20 cellular contexts compared by ENCODE assay signal in genomic region chr11:133968300-133968699, GRCh38. TPM values are rescaled to one million over a fixed set of nuclear protein-coding genes. Genes with fewer than 3 reads are reported as not detected.
DNase-seq lines count a peak whose midpoint lies in the region; ATAC-seq, FAIRE-seq and TF ChIP-seq lines count a peak whose summit lies in the region.
"Had no signal": no experiment of that assay in that cellular context is flagged by ENCODE, and none has a peak within 500 bp of the region (broad histone marks: within the 10 kb centered on the region; RNA-seq: fewer than 3 reads in every experiment).

No MANE protein-coding gene starts in this region.

- no peak overlapping the region for H3K4me3 ChIP-seq in HEK293 (ENCODE audit: low read depth, low read length)
- H3K4me3 ChIP-seq in neural cell (ENCODE audit: low read length) = no peak overlapping the region
- no peak overlapping the region for H3K4me3 ChIP-seq in trophoblast cell (ENCODE audit: low read depth, low read length)
- H3K4me3 ChIP-seq: HAP-1, PC-9 had no signal

- H3K9me2 ChIP-seq in neural cell (ENCODE audit: insufficient read depth, low read length) = no peaks in the 10 kb centered on the region

- no peaks in the 10 kb centered on the region for H3K79me1 ChIP-seq in trophoblast cell (ENCODE audit: low read length)

- H3K36me3 ChIP-seq in HEK293 (ENCODE audit: control insufficient read depth in 2 of 2, insufficient read depth in 1 of 2, low read length in 2 of 2) (no peaks in the 10 kb centered on the region), neural cell (ENCODE audit: insufficient read depth, low read length) (no peaks in the 10 kb centered on the region), trophoblast cell (ENCODE audit: control insufficient read depth in 1 of 2, insufficient read depth in 2 of 2, low read length in 2 of 2) (no peaks in the 10 kb centered on the region)
- H3K36me3 ChIP-seq: HAP-1 had no signal

- CTCF ChIA-PET in activated naive CD4-positive, alpha-beta T cell treated with anti-CD3 and anti-CD28 coated beads for 36 hours (lab: Charles Lee) = interaction anchor here (0.9 kb wide), 1 partner anchor 16 kb away, joined by 3 read pairs; no protein-coding TSS in a partner anchor
- CTCF ChIA-PET in HEK293 (lab: Yijun Ruan, JAX) = no interaction called here

- H3K18ac ChIP-seq in trophoblast cell (ENCODE audit: low read length) = no peak overlapping the region

- no peaks in the 10 kb centered on the region for H3F3A ChIP-seq in neural cell (ENCODE audit: insufficient read depth, low read length, poor library complexity, severe bottlenecking)

- H2BK12ac ChIP-seq in trophoblast cell (ENCODE audit: low read length) = no peak overlapping the region

- no peaks in the 10 kb centered on the region for H3K79me2 ChIP-seq in neural cell (replicated peaks; ENCODE audit: insufficient read depth, low read length)
- H3K79me2 ChIP-seq in trophoblast cell (ENCODE audit: control insufficient read depth, insufficient read depth, low read length, poor library complexity) = no peaks in the 10 kb centered on the region

- H3K4me3 Mint-ChIP-seq in activated naive CD4-positive, alpha-beta T cell treated with anti-CD3 and anti-CD28 coated beads for 36 hours = peak overlapping the region; percentile 81

- no peak overlapping the region for H3K27ac Mint-ChIP-seq in activated naive CD4-positive, alpha-beta T cell treated with anti-CD3 and anti-CD28 coated beads for 36 hours
- no peak overlapping the region for H3K27ac Mint-ChIP-seq in activated naive CD4-positive, alpha-beta T cell treated with anti-CD3 and anti-CD28 coated beads, Interleukin-2, amount 50 U/mL, for 72 hours

- peaks cover 2% of the 10 kb centered on the region for H3K27me3 Mint-ChIP-seq in activated naive CD4-positive, alpha-beta T cell treated with anti-CD3 and anti-CD28 coated beads for 36 hours (ENCODE audit: low read depth)

- H3K4me1 ChIP-seq in HEK293 (ENCODE audit: control insufficient read depth, insufficient read depth, low read length) = no peaks in the 10 kb centered on the region
- H3K4me1 ChIP-seq in trophoblast cell (ENCODE audit: control insufficient read depth in 1 of 2, insufficient read depth in 2 of 2, low read length in 2 of 2) = no peaks in the 10 kb centered on the region

- H3K9me3 ChIP-seq in HEK293 (ENCODE audit: control insufficient read depth, insufficient read depth, low read depth, low read length) (no peaks in the 10 kb centered on the region), neural cell (ENCODE audit: low read length) (no peaks in the 10 kb centered on the region), trophoblast cell (ENCODE audit: insufficient read depth, low read depth, low read length) (peaks cover 9% of the 10 kb centered on the region)
- H3K9me3 ChIP-seq: HAP-1 had no signal

- TF ChIP-seq EP300 in neural cell (conservative IDR thresholded peaks at IDR 0.05; ENCODE audit: poor library complexity, severe bottlenecking) = no peak

- H2AK5ac ChIP-seq in trophoblast cell (ENCODE audit: low read length) = no peak overlapping the region

- no peak overlapping the region for H3K27ac ChIP-seq in HEK293 (ENCODE audit: extremely low read depth, low read depth, low read length)
- H3K27ac ChIP-seq in neural cell (ENCODE audit: low read length) = no peak overlapping the region
- no peak overlapping the region for H3K27ac ChIP-seq in trophoblast cell (ENCODE audit: low read depth, low read length)
- H3K27ac ChIP-seq: PC-9 had no signal

- H3K36me3 Mint-ChIP-seq in activated naive CD4-positive, alpha-beta T cell treated with anti-CD3 and anti-CD28 coated beads for 36 hours (ENCODE audit: low read depth) = no peaks in the 10 kb centered on the region
- no peaks in the 10 kb centered on the region for H3K36me3 Mint-ChIP-seq in activated naive CD4-positive, alpha-beta T cell treated with anti-CD3 and anti-CD28 coated beads, Interleukin-2, amount 50 U/mL, for 72 hours
- H3K36me3 Mint-ChIP-seq: CD14-positive monocyte had no signal

- no peaks in the 10 kb centered on the region for H4K20me1 ChIP-seq in neural cell (ENCODE audit: insufficient read depth)

- H2BK120ac ChIP-seq in trophoblast cell (ENCODE audit: insufficient read depth, low read length, poor library complexity) = no peak overlapping the region

- no peak overlapping the region for H4K8ac ChIP-seq in trophoblast cell (ENCODE audit: low read depth, low read length)

- no peak overlapping the region for H3K14ac ChIP-seq in trophoblast cell (ENCODE audit: low read length)

- H4K12ac ChIP-seq in trophoblast cell (ENCODE audit: low read depth, low read length) = no peak overlapping the region

- no peak overlapping the region for H3K4me2 ChIP-seq in neural cell (ENCODE audit: low read length)
- H3K4me2 ChIP-seq in trophoblast cell (ENCODE audit: low read length) = no peak overlapping the region
- H3K4me2 ChIP-seq: PC-9 had no signal

- H2BK5ac ChIP-seq in trophoblast cell (ENCODE audit: low read depth, low read length, poor library complexity) = no peak overlapping the region

- intact Hi-C loops in activated naive CD4-positive, alpha-beta T cell treated with anti-CD3 and anti-CD28 coated beads for 36 hours (cut with micrococcal nuclease) = loop anchor here (5.0 kb wide), 1 partner anchor 169 kb away; no protein-coding TSS in a partner anchor

- no peak for DNase-seq in activated naive CD4-positive, alpha-beta T cell treated with anti-CD3 and anti-CD28 coated beads for 36 hours
- DNase-seq in activated naive CD4-positive, alpha-beta T cell treated with anti-CD3 and anti-CD28 coated beads, Interleukin-2, amount 50 U/mL, for 72 hours (ENCODE audit: low spot score in 2 of 2) = no peak
- DNase-seq in ecto neural progenitor cell (ENCODE audit: low spot score) (peak; percentile 75), HTR-8/SVneo (ENCODE audit: insufficient read length, low spot score) (no peak), trophoblast cell (no peak)
- DNase-seq: activated CD4-positive, alpha-beta T cell treated with anti-CD3 and anti-CD28 coated beads, Interleukin-2, amount 50 U/mL, for 1 hour; DMS 273 treated with DMSO at 0.1 percent for 48 hours; foreskin melanocyte; GF-D8; hypothalamus; NCI-H1694 treated with DMSO at 0.1 percent for 48 hours; PC-9; stimulated activated CD4-positive, alpha-beta T cell treated with anti-CD3 and anti-CD28 coated beads, Interleukin-15, amount 100 ng/mL, for 24 hours had no signal

- H2AFZ ChIP-seq in neural cell (ENCODE audit: low read depth, low read length) = no peak overlapping the region
- H2AFZ ChIP-seq in trophoblast cell (ENCODE audit: insufficient read depth, low read length, poor library complexity) = no peak overlapping the region
- H2AFZ ChIP-seq: PC-9 had no signal

- H3K27me3 ChIP-seq in neural cell (ENCODE audit: insufficient read depth, low read depth, low read length) (no peaks in the 10 kb centered on the region), trophoblast cell (ENCODE audit: insufficient read depth, low read length) (no peaks in the 10 kb centered on the region)

- no CpG with 5 or more reads among the region's 6 CpGs for WGBS in trophoblast cell (ENCODE audit: extremely low coverage, insufficient coverage, insufficient read length)

- no peak for TF ChIP-seq CTCF in HEK293 (tag by site-specific recombination; IDR thresholded peaks at IDR 0.05)
- TF ChIP-seq CTCF in neural cell (IDR thresholded peaks at IDR 0.05; ENCODE audit: poor library complexity, severe bottlenecking) = no peak

- no peak overlapping the region for H3K23ac ChIP-seq in trophoblast cell (ENCODE audit: low read length)

- no peak for ATAC-seq in activated naive CD4-positive, alpha-beta T cell treated with anti-CD3 and anti-CD28 coated beads, Interleukin-2, amount 50 U/mL, for 72 hours
- ATAC-seq in HG03342 (IDR thresholded peaks at IDR 0.05; ENCODE audit: unreplicated experiment) = no peak

- POLR2A ChIA-PET in HEK293 (lab: Yijun Ruan, JAX) = no interaction called here

- no peak overlapping the region for H3K4ac ChIP-seq in trophoblast cell (ENCODE audit: low read depth, low read length)

- FAIRE-seq in HTR-8/SVneo (lab: Jason Lieb, UNC) = no peak
- FAIRE-seq: TTC549 had no signal

- no peak overlapping the region for H4K91ac ChIP-seq in trophoblast cell (ENCODE audit: low read depth, low read length)

- peaks cover 9% of the 10 kb centered on the region for H3K4me1 Mint-ChIP-seq in activated naive CD4-positive, alpha-beta T cell treated with anti-CD3 and anti-CD28 coated beads for 36 hours (ENCODE audit: low read depth)

- no peak for TF ChIP-seq RAD21 in neural cell (conservative IDR thresholded peaks at IDR 0.05)

- no peak overlapping the region for H3K9ac ChIP-seq in neural cell (ENCODE audit: low read length)
- H3K9ac ChIP-seq in trophoblast cell (ENCODE audit: low read length) = no peak overlapping the region

- H3K9me3 Mint-ChIP-seq in activated naive CD4-positive, alpha-beta T cell treated with anti-CD3 and anti-CD28 coated beads for 36 hours = no peaks in the 10 kb centered on the region
- H3K9me3 Mint-ChIP-seq in activated naive CD4-positive, alpha-beta T cell treated with anti-CD3 and anti-CD28 coated beads, Interleukin-2, amount 50 U/mL, for 72 hours = peaks cover 0 to 4% of the 10 kb centered on the region in 2 donors

TF ChIP-seq in neural cell, 6 proteins besides CTCF, POLR2A, EP300 and RAD21 (continues in another document):
- no peak for TF ChIP-seq EZH2 (IDR thresholded peaks at IDR 0.05; ENCODE audit: borderline replicate concordance, insufficient read depth, low read length, poor library complexity, severe bottlenecking)
- TF ChIP-seq TAF1 (IDR thresholded peaks at IDR 0.05; ENCODE audit: low read depth) = no peak
- TF ChIP-seq POLR2AphosphoS5 (IDR thresholded peaks at IDR 0.05) = no peak

RNA-seq across cellular contexts. Expression of gene IGSF9B, which starts 11.5 kb away (rescaled TPM):
- 10 to 100 TPM; 26.5 to 34.0 TPM for total RNA-seq in activated naive CD4-positive, alpha-beta T cell treated with anti-CD3 and anti-CD28 coated beads for 36 hours
- total RNA-seq in activated naive CD4-positive, alpha-beta T cell treated with anti-CD3 and anti-CD28 coated beads, Interleukin-2, amount 50 U/mL, for 72 hours = 100 to 1,000 TPM; 119 TPM
- 2.3 and 4.8 TPM in 2 replicates for polyA plus RNA-seq in neural cell
- 28.5 and 37.7 TPM in 2 replicates for polyA minus RNA-seq in neural cell
- polyA plus RNA-seq in trophoblast cell (2013) = 0.40 and 0.77 TPM in 2 replicates
- total RNA-seq: dermis microvascular lymphatic vessel endothelial cell, PC-9 had no signal
- polyA plus RNA-seq: CD14-positive monocyte had no signal
